ENCODE assay signal across 1 cellular context in the genomic region with DNA sequence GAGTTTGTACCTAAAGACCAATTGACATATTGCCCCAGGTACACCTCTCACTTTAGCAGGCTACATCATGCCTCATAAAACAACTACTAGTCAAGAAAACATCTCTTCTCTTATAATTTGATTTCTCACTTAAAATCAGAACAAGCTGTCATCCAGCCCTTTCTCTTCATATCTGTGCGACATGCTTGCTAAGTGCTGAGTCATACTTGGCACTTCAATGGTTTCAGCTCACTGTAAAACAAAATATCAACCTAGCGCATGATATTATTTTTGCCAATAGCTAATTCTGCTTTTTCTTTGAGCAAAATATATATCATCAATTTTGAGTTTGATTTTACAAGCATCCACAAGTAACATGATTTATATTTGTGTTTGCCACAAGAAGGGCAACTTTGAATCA.
TF ChIP-seq lines count a peak whose summit lies in the region.

No MANE protein-coding gene starts in this region.

TF ChIP-seq in H1, 55 proteins besides CTCF, POLR2A, EP300 and RAD21 (continued from another document):
- peak; percentile 19; the same call in 1 of the 2 replicates for TF ChIP-seq BACH1 (IDR thresholded peaks at IDR 0.05; ENCODE audit: low read length)
- TF ChIP-seq JUN (IDR thresholded peaks at IDR 0.05; ENCODE audit: low read depth, low read length), result no peak
